In genomic region chr2:88941178-88941577, GRCh38 we compare ENCODE assay signal across 8 cellular contexts.
DNase-seq lines count a peak whose midpoint lies in the region; FAIRE-seq and TF ChIP-seq lines count a peak whose summit lies in the region.
"Not testable (repeated sequence)": the region's sequence is repeated elsewhere in the genome, so short reads cannot be mapped to it uniquely, and the experiment has no call there.

No MANE protein-coding gene starts in this region.

- 41% methylated on average over 2 of the region's 2 CpGs; no CpG with 5 or more reads in 1 of the 2 experiments for WGBS in H1 (ENCODE audit: extremely low coverage in 1 of 2, insufficient coverage in 1 of 2, insufficient read length in 1 of 2, insufficient replicate concordance in 2 of 2, low coverage in 1 of 2, low lambda C conversion rate in 2 of 2, missing lambda C conversion rate in 1 of 2), 2 experiments
- whole genome bisulfite sequencing in small intestine, 3 donors, result 8 to 35% (median 32%) methylated on average over 2 of the region's 2 CpGs

- not testable (repeated sequence) for H3K36me3 Mint-ChIP-seq in activated CD4-positive, alpha-beta T cell treated with anti-CD3 and anti-CD28 coated beads, Interleukin-2, amount 10 ng/mL, durations not matched to agents 24 days and 14 days (ENCODE audit: low read depth)

- not testable (repeated sequence) for H2BK15ac ChIP-seq in H1 (ENCODE audit: low read length)

- peak; percentile 17 to 34; a peak in 2 of 4 replicates for TF ChIP-seq RAD21 in H1 (IDR thresholded peaks at IDR 0.05 in 1 of 2, conservative IDR thresholded peaks at IDR 0.05 in 1 of 2; ENCODE audit: low read depth in 2 of 2, low read length in 2 of 2)

- not testable (repeated sequence) for H3K27ac ChIP-seq in H1 (ENCODE audit: low read depth, low read length); small intestine (ENCODE audit: low read depth in 1 of 2, low read length in 1 of 2)

- not testable (repeated sequence) for H3K4me1 ChIP-seq in H1 (replicated peaks in 1 of 4; ENCODE audit: control insufficient read depth in 3 of 4, insufficient read depth in 4 of 4, low read length in 3 of 4); small intestine (ENCODE audit: control insufficient read depth in 2 of 2, insufficient read depth in 1 of 2, low read depth in 1 of 2, low read length in 1 of 2)

- not testable (repeated sequence) for TF ChIP-seq POLR2A in H1 (IDR thresholded peaks at IDR 0.05; ENCODE audit: control extremely low read depth in 1 of 2, low read depth in 2 of 2, low read length in 2 of 2)

- not testable (repeated sequence) for H3K4me3 Mint-ChIP-seq in activated CD4-positive, alpha-beta T cell treated with anti-CD3 and anti-CD28 coated beads, Interleukin-2, amount 10 ng/mL, durations not matched to agents 24 days and 14 days

- not testable (repeated sequence) for TF ChIP-seq EP300 in H1 (IDR thresholded peaks at IDR 0.05; ENCODE audit: borderline replicate concordance in 1 of 2, low read depth in 2 of 2, low read length in 2 of 2)

- peak; percentile 13 for FAIRE-seq in H1 (lab: Jason Lieb, UNC)
- not testable (repeated sequence) for FAIRE-seq in small intestine (lab: Jason Lieb, UNC)

- H3K23me2 ChIP-seq in H1 (ENCODE audit: low read depth, low read length), result not testable (repeated sequence)

- TF ChIP-seq CTCF in AG10803 (conservative IDR thresholded peaks at IDR 0.05; ENCODE audit: low read length) (peak; percentile 39), H1 (IDR thresholded peaks at IDR 0.05; ENCODE audit: control extremely low read depth in 1 of 3, insufficient read depth in 1 of 3, low read depth in 1 of 3, low read length in 3 of 3) (peak; percentile 46 to 66 (median 51))

- not testable (repeated sequence) for H3K4me2 ChIP-seq in H1 (ENCODE audit: insufficient read depth in 1 of 2, low read depth in 2 of 2, low read length in 2 of 2)

- CTCF ChIA-PET in H1 (lab: Charles Lee; ENCODE audit: partially characterized antibody), result not testable (repeated sequence)

- not testable (repeated sequence) for H3K4ac ChIP-seq in H1 (replicated peaks; ENCODE audit: insufficient read length, low read depth, low read length)

- H2BK20ac ChIP-seq in H1 (ENCODE audit: low read length), result not testable (repeated sequence)

- H3K9ac ChIP-seq in H1 (replicated peaks in 1 of 4; ENCODE audit: extremely low read depth in 1 of 4, low read depth in 3 of 4, low read length in 3 of 4), result not testable (repeated sequence)

- H2BK5ac ChIP-seq in H1 (ENCODE audit: low read depth, low read length), result not testable (repeated sequence)

- not testable (repeated sequence) for H3K36me3 ChIP-seq in MG63; H1 (ENCODE audit: control insufficient read depth in 2 of 4, insufficient read depth in 4 of 4, low read length in 3 of 4); small intestine (ENCODE audit: control insufficient read depth in 2 of 2, insufficient read depth in 2 of 2, low read length in 2 of 2)

- not testable (repeated sequence) for H3K56ac ChIP-seq in H1 (replicated peaks; ENCODE audit: insufficient read length, low read depth, low read length)

- POLR2A ChIA-PET in H1 (lab: Charles Lee; ENCODE audit: partially characterized antibody), result not testable (repeated sequence)

- not testable (repeated sequence) for H3K79me2 ChIP-seq in H1 (ENCODE audit: control insufficient read depth in 1 of 2, insufficient read depth in 2 of 2, low read length in 2 of 2)

- not testable (repeated sequence) for H4K8ac ChIP-seq in H1 (ENCODE audit: extremely low read depth, insufficient read depth, low read length)

- not testable (repeated sequence) for H4K5ac ChIP-seq in H1 (ENCODE audit: insufficient read length, low read depth, low read length)

- H3K9me3 ChIP-seq in MG63; H1 (ENCODE audit: insufficient read depth in 2 of 2, low read depth in 1 of 2, low read length in 1 of 2); small intestine (ENCODE audit: control insufficient read depth, low read depth): not testable (repeated sequence)

- not testable (repeated sequence) for H3K27me3 Mint-ChIP-seq in activated CD4-positive, alpha-beta T cell treated with anti-CD3 and anti-CD28 coated beads, Interleukin-2, amount 10 ng/mL, durations not matched to agents 24 days and 14 days

- H2AK5ac ChIP-seq in H1 (ENCODE audit: low read depth, low read length), result not testable (repeated sequence)

- not testable (repeated sequence) for H3K9me3 Mint-ChIP-seq in activated CD4-positive, alpha-beta T cell treated with anti-CD3 and anti-CD28 coated beads, Interleukin-2, amount 10 ng/mL, durations not matched to agents 24 days and 14 days

- H4K91ac ChIP-seq in H1 (replicated peaks; ENCODE audit: insufficient read length, low read length), result not testable (repeated sequence)

- not testable (repeated sequence) for H4K20me1 ChIP-seq in H1 (replicated peaks in 1 of 2; ENCODE audit: control insufficient read depth in 1 of 2, insufficient read depth in 2 of 2, low read length in 2 of 2)

- H3K4me3 ChIP-seq in AG10803 (ENCODE audit: low read length); MG63; H1 (ENCODE audit: extremely low read depth in 1 of 4, insufficient read depth in 2 of 4, low read depth in 3 of 4, low read length in 4 of 4); small intestine (ENCODE audit: low read depth in 1 of 2, low read length in 2 of 2): not testable (repeated sequence)

- H2AFZ ChIP-seq in H1 (ENCODE audit: low read length), result not testable (repeated sequence)

- not testable (repeated sequence) for H3K4me1 Mint-ChIP-seq in activated CD4-positive, alpha-beta T cell treated with anti-CD3 and anti-CD28 coated beads, Interleukin-2, amount 10 ng/mL, durations not matched to agents 24 days and 14 days

- H2BK12ac ChIP-seq in H1 (ENCODE audit: low read depth, low read length), result not testable (repeated sequence)

- H3K27ac Mint-ChIP-seq in activated CD4-positive, alpha-beta T cell treated with anti-CD3 and anti-CD28 coated beads, Interleukin-2, amount 10 ng/mL, durations not matched to agents 24 days and 14 days, result not testable (repeated sequence)

- not testable (repeated sequence) for H3K27me3 ChIP-seq in MG63; H1 (replicated peaks in 1 of 4; ENCODE audit: control insufficient read depth in 3 of 4, extremely low read depth in 1 of 4, insufficient read depth in 3 of 4, low read length in 3 of 4); small intestine (ENCODE audit: control insufficient read depth in 2 of 2, insufficient read depth in 2 of 2, low read length in 2 of 2)

- H3K18ac ChIP-seq in H1 (ENCODE audit: extremely low read depth, low read length), result not testable (repeated sequence)

- H2BK120ac ChIP-seq in H1 (replicated peaks; ENCODE audit: low read depth, low read length), result not testable (repeated sequence)

- not testable (repeated sequence) for DNase-seq in AG10803 (ENCODE audit: low read depth)
- DNase-seq in ELF-1 (ENCODE audit: low read depth, low spot score), result peak; percentile 55
- peak; percentile 12 for DNase-seq in MG63
- DNase-seq in OCI-M1 (lab: John Stamatoyannopoulos, UW), result peak; percentile 23
- DNase-seq in activated CD4-positive, alpha-beta T cell treated with anti-CD3 and anti-CD28 coated beads, Interleukin-2, amount 10 ng/mL, durations not matched to agents 24 days and 14 days, result peak; percentile 60
- peak in 1 of 2 experiments; percentile 58 for DNase-seq in H1 (ENCODE audit: low read depth in 1 of 2, low spot score in 2 of 2)
- DNase-seq in iris pigment epithelial cell (ENCODE audit: low read depth), result peak; percentile 16
- peak; percentile 19 for DNase-seq in small intestine

- not testable (repeated sequence) for H3K14ac ChIP-seq in H1 (ENCODE audit: insufficient read length)

- intact Hi-C loops in activated CD4-positive, alpha-beta T cell treated with anti-CD3 and anti-CD28 coated beads, Interleukin-2, amount 10 ng/mL, durations not matched to agents 24 days and 14 days (cut with micrococcal nuclease), result not testable (repeated sequence)

- H3K23ac ChIP-seq in H1 (ENCODE audit: insufficient read length), result not testable (repeated sequence)

- H3K79me1 ChIP-seq in H1 (ENCODE audit: low read depth, low read length), result not testable (repeated sequence)
